Comparison of ENCODE assay signal across 1 cellular context in the genomic region with DNA sequence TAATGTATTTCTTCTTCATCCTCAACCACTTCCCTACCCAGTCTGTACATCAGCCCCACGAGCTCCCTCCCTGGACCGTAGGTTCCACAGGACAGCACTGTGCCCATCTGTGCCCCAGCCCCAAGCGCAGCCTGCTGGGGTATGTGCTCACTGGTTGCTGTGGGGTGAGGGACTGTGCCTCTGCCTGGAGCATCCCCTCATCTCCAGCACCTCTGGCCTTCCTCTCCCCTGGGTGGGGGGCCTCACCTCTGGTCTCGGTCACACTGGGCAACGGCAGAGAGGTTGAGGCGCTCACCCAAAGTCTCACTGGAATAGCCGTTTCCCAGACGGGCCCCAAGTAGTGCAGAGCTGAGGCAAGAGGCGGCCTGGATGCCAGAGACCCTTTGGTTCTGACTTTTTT.
TF ChIP-seq lines count a peak whose summit lies in the region.

No MANE protein-coding gene starts in this region.

TF ChIP-seq in A549, 52 proteins besides CTCF, POLR2A, EP300 and RAD21:
- TF ChIP-seq, protein P1, sequence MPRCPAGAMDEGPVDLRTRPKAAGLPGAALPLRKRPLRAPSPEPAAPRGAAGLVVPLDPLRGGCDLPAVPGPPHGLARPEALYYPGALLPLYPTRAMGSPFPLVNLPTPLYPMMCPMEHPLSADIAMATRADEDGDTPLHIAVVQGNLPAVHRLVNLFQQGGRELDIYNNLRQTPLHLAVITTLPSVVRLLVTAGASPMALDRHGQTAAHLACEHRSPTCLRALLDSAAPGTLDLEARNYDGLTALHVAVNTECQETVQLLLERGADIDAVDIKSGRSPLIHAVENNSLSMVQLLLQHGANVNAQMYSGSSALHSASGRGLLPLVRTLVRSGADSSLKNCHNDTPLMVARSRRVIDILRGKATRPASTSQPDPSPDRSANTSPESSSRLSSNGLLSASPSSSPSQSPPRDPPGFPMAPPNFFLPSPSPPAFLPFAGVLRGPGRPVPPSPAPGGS (IDR thresholded peaks at IDR 0.05): no peak
- TF ChIP-seq TP53 (CRISPR knock-in tag; IDR thresholded peaks at IDR 0.05) (no peak), MAFK (IDR thresholded peaks at IDR 0.05; ENCODE audit: partially characterized antibody) (no peak), CEBPB (IDR thresholded peaks at IDR 0.05) (no peak), ZSCAN20 (CRISPR knock-in tag; IDR thresholded peaks at IDR 0.05) (no peak), EHMT2 (IDR thresholded peaks at IDR 0.05; ENCODE audit: low read depth) (no peak), JUN (IDR thresholded peaks at IDR 0.05) (no peak), NFE2L2 (conservative IDR thresholded peaks at IDR 0.05; ENCODE audit: low read length) (no peak), HEYL (CRISPR knock-in tag; IDR thresholded peaks at IDR 0.05) (no peak), RNF2 (IDR thresholded peaks at IDR 0.05; ENCODE audit: borderline replicate concordance, low read depth) (no peak)
- TF ChIP-seq, protein P2, sequence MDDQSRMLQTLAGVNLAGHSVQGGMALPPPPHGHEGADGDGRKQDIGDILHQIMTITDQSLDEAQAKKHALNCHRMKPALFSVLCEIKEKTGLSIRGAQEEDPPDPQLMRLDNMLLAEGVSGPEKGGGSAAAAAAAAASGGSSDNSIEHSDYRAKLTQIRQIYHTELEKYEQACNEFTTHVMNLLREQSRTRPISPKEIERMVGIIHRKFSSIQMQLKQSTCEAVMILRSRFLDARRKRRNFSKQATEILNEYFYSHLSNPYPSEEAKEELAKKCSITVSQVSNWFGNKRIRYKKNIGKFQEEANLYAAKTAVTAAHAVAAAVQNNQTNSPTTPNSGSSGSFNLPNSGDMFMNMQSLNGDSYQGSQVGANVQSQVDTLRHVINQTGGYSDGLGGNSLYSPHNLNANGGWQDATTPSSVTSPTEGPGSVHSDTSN (IDR thresholded peaks at IDR 0.05): no peak
- TF ChIP-seq, protein P3, sequence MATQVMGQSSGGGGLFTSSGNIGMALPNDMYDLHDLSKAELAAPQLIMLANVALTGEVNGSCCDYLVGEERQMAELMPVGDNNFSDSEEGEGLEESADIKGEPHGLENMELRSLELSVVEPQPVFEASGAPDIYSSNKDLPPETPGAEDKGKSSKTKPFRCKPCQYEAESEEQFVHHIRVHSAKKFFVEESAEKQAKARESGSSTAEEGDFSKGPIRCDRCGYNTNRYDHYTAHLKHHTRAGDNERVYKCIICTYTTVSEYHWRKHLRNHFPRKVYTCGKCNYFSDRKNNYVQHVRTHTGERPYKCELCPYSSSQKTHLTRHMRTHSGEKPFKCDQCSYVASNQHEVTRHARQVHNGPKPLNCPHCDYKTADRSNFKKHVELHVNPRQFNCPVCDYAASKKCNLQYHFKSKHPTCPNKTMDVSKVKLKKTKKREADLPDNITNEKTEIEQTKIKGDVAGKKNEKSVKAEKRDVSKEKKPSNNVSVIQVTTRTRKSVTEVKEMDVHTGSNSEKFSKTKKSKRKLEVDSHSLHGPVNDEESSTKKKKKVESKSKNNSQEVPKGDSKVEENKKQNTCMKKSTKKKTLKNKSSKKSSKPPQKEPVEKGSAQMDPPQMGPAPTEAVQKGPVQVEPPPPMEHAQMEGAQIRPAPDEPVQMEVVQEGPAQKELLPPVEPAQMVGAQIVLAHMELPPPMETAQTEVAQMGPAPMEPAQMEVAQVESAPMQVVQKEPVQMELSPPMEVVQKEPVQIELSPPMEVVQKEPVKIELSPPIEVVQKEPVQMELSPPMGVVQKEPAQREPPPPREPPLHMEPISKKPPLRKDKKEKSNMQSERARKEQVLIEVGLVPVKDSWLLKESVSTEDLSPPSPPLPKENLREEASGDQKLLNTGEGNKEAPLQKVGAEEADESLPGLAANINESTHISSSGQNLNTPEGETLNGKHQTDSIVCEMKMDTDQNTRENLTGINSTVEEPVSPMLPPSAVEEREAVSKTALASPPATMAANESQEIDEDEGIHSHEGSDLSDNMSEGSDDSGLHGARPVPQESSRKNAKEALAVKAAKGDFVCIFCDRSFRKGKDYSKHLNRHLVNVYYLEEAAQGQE (IDR thresholded peaks at IDR 0.05): no peak
TF ChIP-seq in A549: peak in this region for 0.
